25 cellular contexts compared by ENCODE assay signal in the genomic region with DNA sequence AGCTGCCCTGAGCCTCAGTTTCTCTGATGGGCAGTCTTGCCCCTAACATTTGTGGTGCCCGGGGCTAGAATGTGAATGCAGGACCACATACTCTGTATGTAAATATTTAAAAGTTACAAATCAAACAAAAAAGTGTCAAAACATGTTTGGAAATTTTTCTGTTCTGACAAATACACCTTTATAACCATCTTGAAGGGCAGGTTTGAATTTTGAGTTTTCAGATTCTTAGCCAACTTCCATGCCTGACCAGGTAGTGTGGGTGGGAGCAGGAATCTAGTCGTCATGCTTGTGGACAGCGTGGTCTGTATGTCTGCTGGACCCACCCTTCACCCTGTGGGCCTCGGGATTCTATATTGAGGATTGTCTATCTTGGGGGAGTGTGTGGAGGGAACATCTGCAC.
"Had no signal": no experiment of that assay in that cellular context is flagged by ENCODE, and none has a peak within 500 bp of the region (broad histone marks: within the 10 kb centered on the region; RNA-seq: fewer than 3 reads in every experiment).

No MANE protein-coding gene starts in this region.

- H2AFZ ChIP-seq: neural progenitor cell had no signal

- H3K4me3 Mint-ChIP-seq: activated CD4-positive, alpha-beta memory T cell treated with anti-CD3 and anti-CD28 coated beads for 36 hours; activated CD4-positive, alpha-beta T cell treated with anti-CD3 and anti-CD28 coated beads, Interleukin-2, amount 10 ng/mL, durations not matched to agents 24 days and 14 days; activated naive CD4-positive, alpha-beta T cell treated with anti-CD3 and anti-CD28 coated beads, Interleukin-2, amount 10 ng/mL, durations not matched to agents 7 days and 5 days; activated naive CD8-positive, alpha-beta T cell treated with anti-CD3 and anti-CD28 coated beads, Interleukin-2, amount 10 ng/mL, durations not matched to agents 7 days and 5 days; activated T-helper 1 cell treated with anti-CD3 and anti-CD28 coated beads, Interleukin-12 subunit alpha, Interleukin-12 subunit beta, Interleukin-2, Interleukin-4 antibody, amounts not matched to agents 30 ng/mL and 10 ng/mL and 1 ng/mL, durations not matched to agents 14 hours and 24 hours and 36 hours; immature natural killer cell; neural progenitor cell had no signal

- H3K4me2 ChIP-seq: neural progenitor cell had no signal

- H3K27ac Mint-ChIP-seq: activated CD4-positive, alpha-beta memory T cell treated with anti-CD3 and anti-CD28 coated beads for 36 hours; activated CD4-positive, alpha-beta T cell treated with anti-CD3 and anti-CD28 coated beads, Interleukin-2, amount 10 ng/mL, durations not matched to agents 24 days and 14 days; activated naive CD8-positive, alpha-beta T cell treated with anti-CD3 and anti-CD28 coated beads, Interleukin-2, amount 10 ng/mL, durations not matched to agents 7 days and 5 days; activated T-helper 1 cell treated with anti-CD3 and anti-CD28 coated beads, Interleukin-12 subunit alpha, Interleukin-12 subunit beta, Interleukin-2, Interleukin-4 antibody, amounts not matched to agents 30 ng/mL and 10 ng/mL and 1 ng/mL, durations not matched to agents 14 hours and 24 hours and 36 hours; immature natural killer cell had no signal

- DNase-seq: activated CD4-positive, alpha-beta memory T cell treated with anti-CD3 and anti-CD28 coated beads for 36 hours; activated CD4-positive, alpha-beta T cell treated with anti-CD3 and anti-CD28 coated beads, Interleukin-2, amount 10 ng/mL, durations not matched to agents 24 days and 14 days; activated CD8-positive, alpha-beta memory T cell treated with anti-CD3 and anti-CD28 coated beads, Interleukin-2, amount 50 U/mL, for 4 hours; activated gamma-delta T cell; activated naive CD4-positive, alpha-beta T cell treated with anti-CD3 and anti-CD28 coated beads, Interleukin-2, amount 10 ng/mL, durations not matched to agents 7 days and 5 days; activated naive CD8-positive, alpha-beta T cell treated with anti-CD3 and anti-CD28 coated beads, Interleukin-2, amount 10 ng/mL, durations not matched to agents 7 days and 5 days; activated T-cell treated with anti-CD3 and anti-CD28 coated beads, Interleukin-2, amount 50 U/mL, for 1 hour; brain microvascular endothelial cell; caudate nucleus; hippocampal formation; immature natural killer cell; kidney; left colon; mammary epithelial cell; midbrain; naive thymus-derived CD4-positive, alpha-beta T cell; occipital lobe; right cardiac atrium; stimulated activated CD4-positive, alpha-beta T cell treated with anti-CD3 and anti-CD28 coated beads, Interleukin-2, amount 100 ng/mL, for 48 hours; stimulated activated naive CD8-positive, alpha-beta T cell treated with anti-CD3 and anti-CD28 coated beads, Interleukin-15, Interleukin-2, amounts not matched to agents 100 U/mL and 50 U/mL, for 24 hours; upper lobe of left lung had no signal

- H3K27ac ChIP-seq: ascending aorta, brain microvascular endothelial cell, neural progenitor cell, thoracic aorta, upper lobe of left lung had no signal

- H3K4me1 Mint-ChIP-seq: activated naive CD8-positive, alpha-beta T cell treated with anti-CD3 and anti-CD28 coated beads, Interleukin-2, amount 10 ng/mL, durations not matched to agents 7 days and 5 days had no signal

- H3K27me3 Mint-ChIP-seq: activated CD4-positive, alpha-beta memory T cell treated with anti-CD3 and anti-CD28 coated beads for 36 hours; activated CD4-positive, alpha-beta T cell treated with anti-CD3 and anti-CD28 coated beads, Interleukin-2, amount 10 ng/mL, durations not matched to agents 24 days and 14 days; activated naive CD4-positive, alpha-beta T cell treated with anti-CD3 and anti-CD28 coated beads, Interleukin-2, amount 10 ng/mL, durations not matched to agents 7 days and 5 days; activated naive CD8-positive, alpha-beta T cell treated with anti-CD3 and anti-CD28 coated beads, Interleukin-2, amount 10 ng/mL, durations not matched to agents 7 days and 5 days had no signal

- H3K36me3 Mint-ChIP-seq: activated CD4-positive, alpha-beta memory T cell treated with anti-CD3 and anti-CD28 coated beads for 36 hours; activated naive CD4-positive, alpha-beta T cell treated with anti-CD3 and anti-CD28 coated beads, Interleukin-2, amount 10 ng/mL, durations not matched to agents 7 days and 5 days; activated naive CD8-positive, alpha-beta T cell treated with anti-CD3 and anti-CD28 coated beads, Interleukin-2, amount 10 ng/mL, durations not matched to agents 7 days and 5 days; immature natural killer cell had no signal

- H3K36me3 ChIP-seq: ascending aorta, brain microvascular endothelial cell, neural progenitor cell, thoracic aorta, upper lobe of left lung had no signal

- H3K9me3 Mint-ChIP-seq: activated CD4-positive, alpha-beta memory T cell treated with anti-CD3 and anti-CD28 coated beads for 36 hours; activated CD4-positive, alpha-beta T cell treated with anti-CD3 and anti-CD28 coated beads, Interleukin-2, amount 10 ng/mL, durations not matched to agents 24 days and 14 days; activated naive CD8-positive, alpha-beta T cell treated with anti-CD3 and anti-CD28 coated beads, Interleukin-2, amount 10 ng/mL, durations not matched to agents 7 days and 5 days; activated T-helper 1 cell treated with anti-CD3 and anti-CD28 coated beads, Interleukin-12 subunit alpha, Interleukin-12 subunit beta, Interleukin-2, Interleukin-4 antibody, amounts not matched to agents 30 ng/mL and 10 ng/mL and 1 ng/mL, durations not matched to agents 14 hours and 24 hours and 36 hours; naive thymus-derived CD4-positive, alpha-beta T cell; neural progenitor cell had no signal

- H3K9me3 ChIP-seq: ascending aorta, thoracic aorta, upper lobe of left lung had no signal

- H3K4me3 ChIP-seq: ascending aorta, neural progenitor cell, thoracic aorta, upper lobe of left lung had no signal
